25 cellular contexts compared by ENCODE assay signal in genomic region chr1:29945426-29945825, GRCh38.
"Had no signal": no experiment of that assay in that cellular context is flagged by ENCODE, and none has a peak within 500 bp of the region (broad histone marks: within the 10 kb centered on the region; RNA-seq: fewer than 3 reads in every experiment).

No MANE protein-coding gene starts in this region.

- H3K9me3 ChIP-seq: ascending aorta, MG63 had no signal

- H3K27ac Mint-ChIP-seq: activated CD4-positive, alpha-beta T cell treated with anti-CD3 and anti-CD28 coated beads, Interleukin-2, amount 10 ng/mL, durations not matched to agents 24 days and 14 days; activated naive CD4-positive, alpha-beta T cell treated with anti-CD3 and anti-CD28 coated beads, Interleukin-2, amount 50 U/mL, for 72 hours; activated naive CD8-positive, alpha-beta T cell treated with anti-CD3 and anti-CD28 coated beads, Interleukin-2, amount 50 U/mL, for 24 hours; T-helper 1 cell treated with Interleukin-12 subunit alpha and Interleukin-12 subunit beta and Interleukin-4 antibody, amounts not matched to agents 30 μg/mL and 1 μg/mL, for 36 hours had no signal

- FAIRE-seq: RCC 7860 had no signal

- H3K4me3 ChIP-seq: ascending aorta, cardiac muscle cell, MG63 had no signal

- H3K4me3 Mint-ChIP-seq: activated CD4-positive, alpha-beta T cell treated with anti-CD3 and anti-CD28 coated beads, Interleukin-2, amount 10 ng/mL, durations not matched to agents 24 days and 14 days; activated naive CD8-positive, alpha-beta T cell treated with anti-CD3 and anti-CD28 coated beads, Interleukin-2, amount 50 U/mL, for 24 hours; activated T-cell treated with anti-CD3 and anti-CD28 coated beads, Interleukin-2, amount 50 U/mL, for 4 hours; T-helper 1 cell treated with Interleukin-12 subunit alpha and Interleukin-12 subunit beta and Interleukin-4 antibody, amounts not matched to agents 30 μg/mL and 1 μg/mL, for 36 hours had no signal

- H3K27me3 ChIP-seq: ascending aorta, brain microvascular endothelial cell, cardiac muscle cell, MG63 had no signal

- H3K4me1 ChIP-seq: ascending aorta had no signal

- H3K36me3 ChIP-seq: ascending aorta, brain microvascular endothelial cell, cardiac muscle cell, MG63 had no signal

- H3K36me3 Mint-ChIP-seq: activated naive CD4-positive, alpha-beta T cell treated with anti-CD3 and anti-CD28 coated beads, Interleukin-2, amount 50 U/mL, for 72 hours had no signal

- H3K27ac ChIP-seq: ascending aorta, brain microvascular endothelial cell, cardiac muscle cell had no signal

- H3K4me1 Mint-ChIP-seq: activated CD4-positive, alpha-beta T cell treated with anti-CD3 and anti-CD28 coated beads, Interleukin-2, amount 10 ng/mL, durations not matched to agents 24 days and 14 days; activated naive CD8-positive, alpha-beta T cell treated with anti-CD3 and anti-CD28 coated beads, Interleukin-2, amount 50 U/mL, for 24 hours had no signal

- ATAC-seq: activated naive CD4-positive, alpha-beta T cell treated with anti-CD3 and anti-CD28 coated beads, Interleukin-2, amount 50 U/mL, for 72 hours; activated naive CD8-positive, alpha-beta T cell treated with anti-CD3 and anti-CD28 coated beads, Interleukin-2, amount 50 U/mL, for 24 hours; activated T-cell treated with anti-CD3 and anti-CD28 coated beads, Interleukin-2, amount 50 U/mL, for 4 hours; PC-3 had no signal

- DNase-seq: activated CD4-positive, alpha-beta T cell treated with anti-CD3 and anti-CD28 coated beads for 1 hour; activated CD4-positive, alpha-beta T cell treated with anti-CD3 and anti-CD28 coated beads, Interleukin-2, amount 10 ng/mL, durations not matched to agents 24 days and 14 days; activated CD4-positive, alpha-beta T cell treated with anti-CD3 and anti-CD28 coated beads, Interleukin-2, amount 50 U/mL, for 48 hours; activated CD8-positive, alpha-beta memory T cell treated with anti-CD3 and anti-CD28 coated beads for 24 hours; activated effector memory CD4-positive, alpha-beta T cell treated with anti-CD3 and anti-CD28 coated beads, Interleukin-2, amount 50 U/mL, for 16 hours; activated naive CD4-positive, alpha-beta T cell treated with Interleukin-2 at 50 U/mL for 16 hours; activated naive CD8-positive, alpha-beta T cell treated with anti-CD3 and anti-CD28 coated beads, Interleukin-2, amount 50 U/mL, for 24 hours; activated T-cell treated with anti-CD3 and anti-CD28 coated beads, Interleukin-2, amount 50 U/mL, for 4 hours; amniotic stem cell; brain microvascular endothelial cell; MG63; MV-4-11; NCI-H1092 treated with DMSO at 0.1 percent for 48 hours; NCI-H1436 treated with DMSO at 0.1 percent for 48 hours; NCI-H187 treated with DMSO at 0.1 percent for 48 hours; NCI-H2081 treated with DMSO at 0.1 percent for 48 hours; NCI-H446; NCI-H524; PC-3; SHP77 treated with DMSO at 0.1 percent for 48 hours had no signal

- H3K9me3 Mint-ChIP-seq: activated CD4-positive, alpha-beta T cell treated with anti-CD3 and anti-CD28 coated beads, Interleukin-2, amount 10 ng/mL, durations not matched to agents 24 days and 14 days; activated naive CD4-positive, alpha-beta T cell treated with anti-CD3 and anti-CD28 coated beads, Interleukin-2, amount 50 U/mL, for 72 hours; activated naive CD8-positive, alpha-beta T cell treated with anti-CD3 and anti-CD28 coated beads, Interleukin-2, amount 50 U/mL, for 24 hours; activated T-cell treated with anti-CD3 and anti-CD28 coated beads, Interleukin-2, amount 50 U/mL, for 4 hours; T-helper 1 cell treated with Interleukin-12 subunit alpha and Interleukin-12 subunit beta and Interleukin-4 antibody, amounts not matched to agents 30 μg/mL and 1 μg/mL, for 36 hours had no signal
